Comparison of ENCODE assay signal across 10 cellular contexts in genomic region chr17:954431-955164, GRCh38. TPM values are rescaled to one million over a fixed set of nuclear protein-coding genes. Genes with fewer than 3 reads are reported as not detected.
DNase-seq lines count a peak whose midpoint lies in the region; ATAC-seq and TF ChIP-seq lines count a peak whose summit lies in the region.
"Had no signal": no experiment of that assay in that cellular context is flagged by ENCODE, and none has a peak within 500 bp of the region (broad histone marks: within the 10 kb centered on the region; RNA-seq: fewer than 3 reads in every experiment).

No MANE protein-coding gene starts in this region.

- H3K9me3 ChIP-seq in AG04450 (ENCODE audit: control insufficient read depth, insufficient read depth, low read length) (peaks cover 6% of the 10 kb centered on the region; the same call in 1 of the 2 replicates), Panc1 (ENCODE audit: control insufficient read depth, insufficient read depth, low read depth, low read length) (no peaks in the 10 kb centered on the region), neuronal stem cell (replicated peaks in 1 of 2; ENCODE audit: control insufficient read depth in 2 of 2, insufficient read depth in 1 of 2, low read depth in 1 of 2, low read length in 2 of 2) (peaks cover 2 to 3% of the 10 kb centered on the region in 2 donors)

- DNase-seq in AG04450 (ENCODE audit: low read depth, low spot score): peak; percentile 82
- DNase-seq in Panc1 (ENCODE audit: low read depth, low spot score): no peak
- peak; percentile 46 for DNase-seq in fibroblast of pulmonary artery (ENCODE audit: low read depth)
- DNase-seq in neuronal stem cell (ENCODE audit: low spot score): no peak
- DNase-seq in NCI-H187 (lab: John Stamatoyannopoulos, UW): no peak
- no peak for DNase-seq in endothelial cell (ENCODE audit: low spot score)
- DNase-seq: NK-92 treated with Interleukin-12 subunit alpha and Interleukin-12 subunit beta, amount 100 ng/mL, for 24 hours had no signal

- no peak overlapping the region for H2AFZ ChIP-seq in neuronal stem cell (ENCODE audit: low read length)

- no peak overlapping the region for H3K27ac Mint-ChIP-seq in endothelial cell (ENCODE audit: unreplicated experiment)

- no peaks in the 10 kb centered on the region for H3K36me3 ChIP-seq in Panc1 (ENCODE audit: control insufficient read depth, insufficient read depth, low read length)
- H3K36me3 ChIP-seq in neuronal stem cell (replicated peaks in 1 of 2; ENCODE audit: control insufficient read depth in 2 of 2, insufficient read depth in 2 of 2, low read length in 2 of 2): peaks cover 3 to 41% of the 10 kb centered on the region in 2 donors

- TF ChIP-seq CTCF in AG04450 (IDR thresholded peaks at IDR 0.05; ENCODE audit: low read depth, low read length) (no peak), Panc1 (IDR thresholded peaks at IDR 0.05) (no peak), fibroblast of pulmonary artery (IDR thresholded peaks at IDR 0.05; ENCODE audit: low read length, missing control alignments) (no peak), endothelial cell (IDR thresholded peaks at IDR 0.05; ENCODE audit: unreplicated experiment) (no peak)

- H3K36me3 Mint-ChIP-seq in endothelial cell (ENCODE audit: low read depth, unreplicated experiment): peaks cover 9% of the 10 kb centered on the region

- intact Hi-C loops in Panc1 (cut with micrococcal nuclease; ENCODE audit: unreplicated experiment): no loop called here

- no peaks in the 10 kb centered on the region for H3K27me3 ChIP-seq in AG04450 (ENCODE audit: control insufficient read depth, insufficient read depth, low read length)
- H3K27me3 ChIP-seq in Panc1 (ENCODE audit: control insufficient read depth, insufficient read depth, low read length): no peaks in the 10 kb centered on the region
- no peaks in the 10 kb centered on the region for H3K27me3 ChIP-seq in neuronal stem cell (ENCODE audit: control insufficient read depth in 3 of 3, insufficient read depth in 3 of 3, low read depth in 1 of 3, low read length in 3 of 3)

- no CpG with 5 or more reads among the region's 23 CpGs for WGBS in neuronal stem cell (ENCODE audit: extremely low coverage in 2 of 2, insufficient read length in 2 of 2, insufficient replicate concordance in 1 of 2), 2 donors

- H3K4ac ChIP-seq in neuronal stem cell (ENCODE audit: low read length): no peak overlapping the region

- H2BK5ac ChIP-seq in neuronal stem cell (ENCODE audit: low read length): peak overlapping the region; percentile 53

- peak overlapping the region; percentile 31 for H3K18ac ChIP-seq in neuronal stem cell (ENCODE audit: low read length)

- H2AK5ac ChIP-seq in neuronal stem cell (ENCODE audit: low read depth, low read length): peak overlapping the region; percentile 53

- H3K4me3 ChIP-seq in AG04450 (ENCODE audit: low read depth, low read length) (no peak overlapping the region), Panc1 (ENCODE audit: low read depth in 2 of 2, low read length in 2 of 2) (no peak overlapping the region; a peak in 1 of 4 replicates), fibroblast of pulmonary artery (replicated peaks; ENCODE audit: low read depth, low read length) (no peak overlapping the region), neuronal stem cell (ENCODE audit: low read length in 2 of 2) (no peak overlapping the region)

- ATAC-seq in Panc1 (peak; percentile 43), HG02623 (IDR thresholded peaks at IDR 0.05; ENCODE audit: unreplicated experiment) (no peak), GM19023 (IDR thresholded peaks at IDR 0.05; ENCODE audit: unreplicated experiment) (no peak)

- peak overlapping the region; percentile 85 for H4K91ac ChIP-seq in neuronal stem cell (ENCODE audit: low read depth, low read length, poor library complexity)

- no peak overlapping the region for H2BK120ac ChIP-seq in neuronal stem cell (ENCODE audit: low read depth, low read length)

- TSS peak; percentile 41 for BruUV-seq in Panc1 (replicated peaks; lab: Mats Ljungman, UMichigan)

- H3K4me2 ChIP-seq in neuronal stem cell (ENCODE audit: insufficient read depth, low read length, poor library complexity, severe bottlenecking): no peak overlapping the region

- H2BK15ac ChIP-seq in neuronal stem cell (ENCODE audit: low read length): no peak overlapping the region

- H3K9me3 Mint-ChIP-seq in endothelial cell (ENCODE audit: unreplicated experiment): no peaks in the 10 kb centered on the region

- peak overlapping the region; percentile 96 for H3K27ac ChIP-seq in AG04450 (ENCODE audit: low read depth, low read length)
- peak overlapping the region; percentile 96 for H3K27ac ChIP-seq in Panc1 (ENCODE audit: low read length)
- peak overlapping the region; percentile 66 for H3K27ac ChIP-seq in neuronal stem cell (replicated peaks; ENCODE audit: low read length)
- H3K27ac ChIP-seq: C4-2B had no signal

- no peak overlapping the region for H3K4me3 Mint-ChIP-seq in endothelial cell (ENCODE audit: unreplicated experiment)

- CTCF ChIA-PET in AG04450 (lab: Charles Lee): no interaction called here
- CTCF ChIA-PET in Panc1 (lab: Charles Lee): interaction anchor here (0.6 kb wide), 1 partner anchor 26 kb away, joined by 3 read pairs; no protein-coding TSS in a partner anchor

- H3K79me1 ChIP-seq in neuronal stem cell (ENCODE audit: low read depth, low read length): peaks cover 7% of the 10 kb centered on the region

- in situ Hi-C loops in Panc1 (cut with HindIII; ENCODE audit: low pct_unique_long_range_greater_than_20kb, low sequenced_read_pairs): no loop called here

- POLR2A ChIA-PET in AG04450 (lab: Yijun Ruan, JAX) (interaction anchor here (0.7 to 1.3 kb wide), 6 partner anchors 11 to 140 kb away, joined by 3 to 13 read pairs (median 4); no protein-coding TSS in a partner anchor), Panc1 (lab: Charles Lee) (no interaction called here)

- H4K8ac ChIP-seq in neuronal stem cell (ENCODE audit: low read depth, low read length): no peak overlapping the region

- H3K4me1 Mint-ChIP-seq in endothelial cell (ENCODE audit: unreplicated experiment): peaks cover 27% of the 10 kb centered on the region

- H3K4me1 ChIP-seq in Panc1 (ENCODE audit: control insufficient read depth, insufficient read depth, low read length) (peaks cover 71% of the 10 kb centered on the region), neuronal stem cell (ENCODE audit: control insufficient read depth in 2 of 2, insufficient read depth in 1 of 2, low read depth in 1 of 2, low read length in 2 of 2) (peaks cover 17 to 18% of the 10 kb centered on the region in 2 donors)

- H3K9ac ChIP-seq in neuronal stem cell (ENCODE audit: low read depth, low read length, poor library complexity): no peak overlapping the region

- H3K27me3 Mint-ChIP-seq in endothelial cell (ENCODE audit: unreplicated experiment): peaks cover 3% of the 10 kb centered on the region

- H2BK12ac ChIP-seq in neuronal stem cell (ENCODE audit: low read length): no peak overlapping the region

- H3K14ac ChIP-seq in neuronal stem cell (ENCODE audit: low read length): no peak overlapping the region

- H3K23ac ChIP-seq in neuronal stem cell (ENCODE audit: low read depth, low read length, poor library complexity): no peak overlapping the region

RNA-seq across cellular contexts. Expression of gene NXN, which starts 25.0 kb away (rescaled TPM):
- polyA plus RNA-seq in AG04450 (2011; rRNA removed): 118 and 135 TPM in 2 replicates
- polyA minus RNA-seq in AG04450 (2011; rRNA and poly(A)+ RNA removed): 197 and 233 TPM in 2 replicates
- total RNA-seq in Panc1 (2021; ENCODE audit: unreplicated experiment): 126 TPM
- 134 TPM for polyA plus RNA-seq in Panc1 (2012; ENCODE audit: insufficient read length)
- 68.2 TPM for polyA plus RNA-seq in neuronal stem cell (2013, experiment 1 of 2)
- 67.4 TPM for polyA plus RNA-seq in neuronal stem cell (2013, experiment 2 of 2)
- 53.9 TPM for total RNA-seq in endothelial cell (ENCODE audit: unreplicated experiment)

RNA-seq across cellular contexts. Expression of gene TIMM22, which starts 42.3 kb away (rescaled TPM):
- 17.7 and 18.1 TPM in 2 replicates for polyA plus RNA-seq in AG04450 (2011; rRNA removed)
- polyA minus RNA-seq in AG04450 (2011; rRNA and poly(A)+ RNA removed): 13.9 and 15.9 TPM in 2 replicates
- total RNA-seq in Panc1 (2021; ENCODE audit: unreplicated experiment) (10.2 TPM), endothelial cell (ENCODE audit: unreplicated experiment) (17.1 TPM)
- 10.7 TPM for polyA plus RNA-seq in Panc1 (2012; ENCODE audit: insufficient read length)
- 9.5 TPM for polyA plus RNA-seq in neuronal stem cell (2013, experiment 1 of 2)
- polyA plus RNA-seq in neuronal stem cell (2013, experiment 2 of 2): 9.6 TPM

Comparison
In these comparisons a context has a peak if more than half of its experiments do, and no peak if none do; other contexts are left out.
1. DNase-seq: peak in AG04450 (single experiment) and fibroblast of pulmonary artery (single experiment); none in Panc1 (single experiment), neuronal stem cell (single experiment), NCI-H187 (0 of 2) and endothelial cell (single experiment).
2. Peak in every context shown above with its lines, with median percentiles within 50 percentile points of each other: H3K27ac ChIP-seq.